In the genomic region with DNA sequence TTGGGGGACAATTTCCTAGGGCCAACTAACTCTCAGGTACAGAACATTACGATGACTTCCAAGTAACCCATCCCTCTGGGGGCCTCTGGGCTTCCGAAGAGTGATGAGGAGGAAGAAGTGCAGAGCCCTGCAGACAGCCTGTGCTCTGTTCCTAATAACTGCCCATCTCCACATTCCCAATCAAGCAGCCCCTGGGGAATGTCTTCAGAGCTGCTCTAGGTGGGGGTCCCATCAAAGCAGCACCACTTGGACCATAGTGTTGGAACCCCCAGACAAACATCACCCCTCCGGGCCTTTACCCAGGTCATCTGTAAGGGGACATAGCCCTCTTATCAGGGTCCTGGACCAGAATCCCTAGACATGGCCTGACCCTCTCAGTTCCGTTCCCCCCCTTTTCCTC, we compare ENCODE assay signal across 21 cellular contexts.
A peak's percentile ranks its signal among the peaks of the same experiment; 100 is the strongest.
DNase-seq lines count a peak whose midpoint lies in the region; ATAC-seq and TF ChIP-seq lines count a peak whose summit lies in the region.
"Had no signal": no experiment of that assay in that cellular context is flagged by ENCODE, and none has a peak within 500 bp of the region (broad histone marks: within the 10 kb centered on the region; RNA-seq: fewer than 3 reads in every experiment).

No MANE protein-coding gene starts in this region.

- no peak overlapping the region for H2AFZ ChIP-seq in neural progenitor cell (replicated peaks)

- no peak overlapping the region for H3K9ac ChIP-seq in neural progenitor cell
- H3K9ac ChIP-seq: BLaER1 treated with 17β-estradiol and CSF1 and Interleukin-3, amounts not matched to agents 10 nM and 100 nM had no signal

- no peaks in the 10 kb centered on the region for H3K79me2 ChIP-seq in neural progenitor cell (ENCODE audit: low read depth)

- TF ChIP-seq EP300 in stomach (IDR thresholded peaks at IDR 0.05): no peak

- peaks cover 2% of the 10 kb centered on the region for H3K4me1 Mint-ChIP-seq in activated CD8-positive, alpha-beta memory T cell treated with anti-CD3 and anti-CD28 coated beads, Interleukin-2, amount 10 ng/mL, durations not matched to agents 7 days and 5 days
- peaks cover 13% of the 10 kb centered on the region for H3K4me1 Mint-ChIP-seq in neural progenitor cell

- H3K36me3 ChIP-seq in neural progenitor cell: no peaks in the 10 kb centered on the region
- H3K36me3 ChIP-seq in stomach: no peaks in the 10 kb centered on the region
- H3K36me3 ChIP-seq: BE2C; BLaER1 treated with 17β-estradiol and CSF1 and Interleukin-3, amounts not matched to agents 10 nM and 100 nM; HAP-1 had no signal

- H3K27ac Mint-ChIP-seq in activated CD8-positive, alpha-beta memory T cell treated with anti-CD3 and anti-CD28 coated beads, Interleukin-2, amount 10 ng/mL, durations not matched to agents 7 days and 5 days: no peak overlapping the region
- H3K27ac Mint-ChIP-seq in neural progenitor cell: peak overlapping the region; percentile 31
- H3K27ac Mint-ChIP-seq: HFFc6 had no signal

- TF ChIP-seq POLR2A in stomach (IDR thresholded peaks at IDR 0.05): no peak

- H3F3A ChIP-seq in neural progenitor cell (ENCODE audit: low read depth): no peaks in the 10 kb centered on the region

- peaks cover 2% of the 10 kb centered on the region for H3K9me3 Mint-ChIP-seq in activated CD8-positive, alpha-beta memory T cell treated with anti-CD3 and anti-CD28 coated beads, Interleukin-2, amount 10 ng/mL, durations not matched to agents 7 days and 5 days (ENCODE audit: low read depth)
- H3K9me3 Mint-ChIP-seq in neural progenitor cell: peaks cover 10% of the 10 kb centered on the region

- H3K27me3 ChIP-seq in neural progenitor cell: no peaks in the 10 kb centered on the region
- H3K27me3 ChIP-seq in stomach: peaks cover 0 to 50% (median 0%) of the 10 kb centered on the region in 3 donors
- H3K27me3 ChIP-seq: BE2C; BLaER1 treated with 17β-estradiol and CSF1 and Interleukin-3, amounts not matched to agents 10 nM and 100 nM had no signal

- no peak overlapping the region for H3K4me3 Mint-ChIP-seq in activated CD8-positive, alpha-beta memory T cell treated with anti-CD3 and anti-CD28 coated beads, Interleukin-2, amount 10 ng/mL, durations not matched to agents 7 days and 5 days
- H3K4me3 Mint-ChIP-seq in neural progenitor cell: no peak overlapping the region
- H3K4me3 Mint-ChIP-seq: CD4-positive, alpha-beta memory T cell; HFFc6 had no signal

- no peaks in the 10 kb centered on the region for H4K20me1 ChIP-seq in neural progenitor cell (ENCODE audit: low read depth)
- H4K20me1 ChIP-seq: BLaER1 treated with 17β-estradiol and CSF1 and Interleukin-3, amounts not matched to agents 10 nM and 100 nM had no signal

- no peak overlapping the region for H3K4me2 ChIP-seq in neural progenitor cell
- H3K4me2 ChIP-seq: A549; BLaER1 treated with 17β-estradiol and CSF1 and Interleukin-3, amounts not matched to agents 10 nM and 100 nM had no signal

- CTCF ChIA-PET in activated CD8-positive, alpha-beta memory T cell treated with anti-CD3 and anti-CD28 coated beads, Interleukin-2, amount 10 ng/mL, durations not matched to agents 7 days and 5 days (lab: Charles Lee): interaction anchor here (4.7 kb wide), 1 partner anchor 111 kb away, joined by 30 read pairs; no protein-coding TSS in a partner anchor

- peak; percentile 7 for DNase-seq in activated CD8-positive, alpha-beta memory T cell treated with anti-CD3 and anti-CD28 coated beads for 24 hours
- no peak for DNase-seq in activated CD8-positive, alpha-beta memory T cell treated with anti-CD3 and anti-CD28 coated beads, Interleukin-2, amount 10 ng/mL, durations not matched to agents 7 days and 5 days
- DNase-seq in ecto neural progenitor cell (ENCODE audit: low spot score) (peak; percentile 28), neural progenitor cell (ENCODE audit: low spot score) (no peak), RPMI8226 (no peak), stomach (no peak), D341Med (ENCODE audit: low spot score) (no peak)
- DNase-seq: 8988T; ACHN; AML-193; BE2C; Calu3; CD4-positive, alpha-beta memory T cell; COR-L47; DMS153; DND-41; GOT3; HFFc6 had no signal

- no peaks in the 10 kb centered on the region for H3K36me3 Mint-ChIP-seq in activated CD8-positive, alpha-beta memory T cell treated with anti-CD3 and anti-CD28 coated beads, Interleukin-2, amount 10 ng/mL, durations not matched to agents 7 days and 5 days
- H3K36me3 Mint-ChIP-seq in neural progenitor cell: no peaks in the 10 kb centered on the region
- H3K36me3 Mint-ChIP-seq: CD4-positive, alpha-beta memory T cell had no signal

- no peak for TF ChIP-seq CTCF in neural progenitor cell (IDR thresholded peaks at IDR 0.05)
- TF ChIP-seq CTCF in stomach (IDR thresholded peaks at IDR 0.05): no peak

- H3K9me3 ChIP-seq in neural progenitor cell (ENCODE audit: low read depth) (no peaks in the 10 kb centered on the region), stomach (no peaks in the 10 kb centered on the region)
- H3K9me3 ChIP-seq: A549, BE2C, HAP-1 had no signal

- no peaks in the 10 kb centered on the region for H3K4me1 ChIP-seq in neural progenitor cell
- no peaks in the 10 kb centered on the region for H3K4me1 ChIP-seq in stomach
- H3K4me1 ChIP-seq: A549, BE2C, HAP-1 had no signal

- H3K27me3 Mint-ChIP-seq in activated CD8-positive, alpha-beta memory T cell treated with anti-CD3 and anti-CD28 coated beads, Interleukin-2, amount 10 ng/mL, durations not matched to agents 7 days and 5 days: peaks cover 13% of the 10 kb centered on the region
- H3K27me3 Mint-ChIP-seq in neural progenitor cell (ENCODE audit: insufficient read depth, low read depth): peaks cover 9% of the 10 kb centered on the region

- 70 to 90% (median 83%) methylated on average over 4 of the region's 4 CpGs for WGBS in stomach, 5 donors

- ATAC-seq in activated CD8-positive, alpha-beta memory T cell treated with anti-CD3 and anti-CD28 coated beads, Interleukin-2, amount 10 ng/mL, durations not matched to agents 7 days and 5 days: no peak
- ATAC-seq: A549 had no signal

- H3K4me3 ChIP-seq in neural progenitor cell (no peak overlapping the region), stomach (no peak overlapping the region)
- H3K4me3 ChIP-seq: A549; BLaER1 treated with 17β-estradiol and CSF1 and Interleukin-3, amounts not matched to agents 10 nM and 100 nM; HAP-1 had no signal

- no peak overlapping the region for H3K27ac ChIP-seq in neural progenitor cell
- H3K27ac ChIP-seq in stomach: no peak overlapping the region
- H3K27ac ChIP-seq: A549; BLaER1 treated with 17β-estradiol and CSF1 and Interleukin-3, amounts not matched to agents 10 nM and 100 nM had no signal

- intact Hi-C loops in stomach (cut with DNase I; ENCODE audit: low total_unique reads): no loop called here

Comparison
In these comparisons a context has a peak if more than half of its experiments do, and no peak if none do; other contexts are left out.
1. DNase-seq: peak in activated CD8-positive, alpha-beta memory T cell treated with anti-CD3 and anti-CD28 coated beads for 24 hours (single experiment) and ecto neural progenitor cell (single experiment); none in activated CD8-positive, alpha-beta memory T cell treated with anti-CD3 and anti-CD28 coated beads, Interleukin-2, amount 10 ng/mL, durations not matched to agents 7 days and 5 days (single experiment), neural progenitor cell (single experiment), RPMI8226 (single experiment), stomach (single experiment) and D341Med (single experiment).